ENCODE assay signal across 32 cellular contexts in the genomic region with DNA sequence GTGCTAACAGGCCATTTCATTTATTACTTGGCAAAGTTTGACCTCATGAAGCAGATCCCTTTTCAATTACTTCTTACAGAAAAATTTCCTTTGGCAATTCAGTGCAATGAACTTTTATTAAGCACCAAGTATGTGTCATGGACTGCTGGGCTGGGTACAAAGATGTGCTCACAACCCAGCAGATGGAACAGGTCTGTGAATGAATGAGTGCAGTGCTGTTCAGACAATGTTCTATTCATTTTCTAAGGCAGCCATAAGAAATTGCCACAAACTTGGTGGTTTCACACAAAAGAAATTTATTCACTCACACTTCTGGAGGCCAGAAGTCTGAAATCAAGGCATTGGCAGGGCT.
"Had no signal": no experiment of that assay in that cellular context is flagged by ENCODE, and none has a peak within 500 bp of the region (broad histone marks: within the 10 kb centered on the region; RNA-seq: fewer than 3 reads in every experiment).

No MANE protein-coding gene starts in this region.

- H3K4me3 ChIP-seq: adrenal gland, body of pancreas, colonic mucosa, esophagus squamous epithelium, gastrocnemius medialis, heart left ventricle had no signal

- H3K27ac ChIP-seq: adrenal gland, body of pancreas, colonic mucosa, epithelial cell of prostate, esophagus squamous epithelium, gastrocnemius medialis, heart left ventricle had no signal

- DNase-seq: activated CD4-positive, alpha-beta memory T cell treated with anti-CD3 and anti-CD28 coated beads for 36 hours; activated CD4-positive, alpha-beta T cell treated with anti-CD3 and anti-CD28 coated beads for 36 hours; activated CD4-positive, alpha-beta T cell treated with anti-CD3 and anti-CD28 coated beads, Interleukin-2, amount 10 ng/mL, durations not matched to agents 24 days and 14 days; activated CD4-positive, CD25-positive, alpha-beta regulatory T cell; activated CD4-positive, CD25-positive, alpha-beta regulatory T cell treated with anti-CD3 and anti-CD28 coated beads, Interleukin-2, amount 50 U/mL, for 72 hours; activated CD8-positive, alpha-beta memory T cell treated with anti-CD3 and anti-CD28 coated beads, Interleukin-2, amount 10 ng/mL, durations not matched to agents 7 days and 5 days; activated CD8-positive, alpha-beta memory T cell treated with anti-CD3 and anti-CD28 coated beads, Interleukin-2, amount 50 U/mL, for 4 hours; activated CD8-positive, alpha-beta T cell treated with anti-CD3 and anti-CD28 coated beads, Interleukin-2, amount 10 ng/mL, durations not matched to agents 7 days and 5 days; activated effector memory CD4-positive, alpha-beta T cell treated with anti-CD3 and anti-CD28 coated beads, Interleukin-2, amount 50 U/mL, for 16 hours; activated naive CD4-positive, alpha-beta T cell treated with anti-CD3 and anti-CD28 coated beads for 36 hours; activated naive CD8-positive, alpha-beta T cell treated with anti-CD3 and anti-CD28 coated beads for 36 hours; activated naive CD8-positive, alpha-beta T cell treated with anti-CD3 and anti-CD28 coated beads, Interleukin-2, amount 50 U/mL, for 24 hours; activated T-cell treated with anti-CD3 and anti-CD28 coated beads, Interleukin-2, amount 50 U/mL, for 1 hour; activated T-cell treated with anti-CD3 and anti-CD28 coated beads, Interleukin-2, amount 50 U/mL, for 48 hours; amygdala; aorta; body of pancreas; central memory CD4-positive, alpha-beta T cell; cerebellar nuclear complex; colonic mucosa; effector CD8-positive, alpha-beta T cell; esophagus squamous epithelium; foreskin fibroblast; gastrocnemius medialis; glutamatergic neuron; heart left ventricle; T-helper 2 cell had no signal

- H3K27me3 ChIP-seq: adrenal gland, body of pancreas, colonic mucosa, esophagus squamous epithelium, gastrocnemius medialis, heart left ventricle had no signal

- ATAC-seq: activated CD4-positive, alpha-beta T cell treated with anti-CD3 and anti-CD28 coated beads for 36 hours; activated CD8-positive, alpha-beta memory T cell treated with anti-CD3 and anti-CD28 coated beads, Interleukin-2, amount 10 ng/mL, durations not matched to agents 7 days and 5 days; activated CD8-positive, alpha-beta T cell treated with anti-CD3 and anti-CD28 coated beads, Interleukin-2, amount 10 ng/mL, durations not matched to agents 7 days and 5 days; activated naive CD8-positive, alpha-beta T cell treated with anti-CD3 and anti-CD28 coated beads, Interleukin-2, amount 50 U/mL, for 24 hours; body of pancreas; gastrocnemius medialis had no signal

- H3K4me1 ChIP-seq: adrenal gland, body of pancreas, colonic mucosa, esophagus squamous epithelium, gastrocnemius medialis, heart left ventricle had no signal

- H3K27ac Mint-ChIP-seq: activated CD4-positive, alpha-beta memory T cell treated with anti-CD3 and anti-CD28 coated beads for 36 hours; activated CD4-positive, alpha-beta T cell treated with anti-CD3 and anti-CD28 coated beads for 36 hours; activated CD4-positive, alpha-beta T cell treated with anti-CD3 and anti-CD28 coated beads, Interleukin-2, amount 10 ng/mL, durations not matched to agents 24 days and 14 days; activated CD8-positive, alpha-beta memory T cell treated with anti-CD3 and anti-CD28 coated beads, Interleukin-2, amount 10 ng/mL, durations not matched to agents 7 days and 5 days; activated CD8-positive, alpha-beta T cell treated with anti-CD3 and anti-CD28 coated beads, Interleukin-2, amount 10 ng/mL, durations not matched to agents 7 days and 5 days; activated naive CD4-positive, alpha-beta T cell treated with anti-CD3 and anti-CD28 coated beads for 36 hours; activated naive CD4-positive, alpha-beta T cell treated with anti-CD3 and anti-CD28 coated beads, Interleukin-2, amount 50 U/mL, for 24 hours; activated naive CD8-positive, alpha-beta T cell treated with anti-CD3 and anti-CD28 coated beads for 36 hours; activated naive CD8-positive, alpha-beta T cell treated with anti-CD3 and anti-CD28 coated beads, Interleukin-2, amount 50 U/mL, for 24 hours; activated T-helper 1 cell treated with anti-CD3 and anti-CD28 coated beads, Interleukin-12 subunit alpha, Interleukin-12 subunit beta, Interleukin-2, Interleukin-4 antibody, amounts not matched to agents 30 ng/mL and 10 ng/mL and 1 ng/mL, durations not matched to agents 14 hours and 24 hours and 36 hours; activated T-helper 2 cell treated with anti-CD3 and anti-CD28 coated beads, Interferon-gamma antibody, Interleukin-2, Interleukin-4, amounts not matched to agents 10 μg/mL and 5 μg/mL and 100 μg/mL, durations not matched to agents 14 hours and 24 hours and 36 hours had no signal

- H3K27me3 Mint-ChIP-seq: activated CD4-positive, alpha-beta memory T cell treated with anti-CD3 and anti-CD28 coated beads for 36 hours; activated CD4-positive, alpha-beta T cell treated with anti-CD3 and anti-CD28 coated beads for 36 hours; activated CD4-positive, alpha-beta T cell treated with anti-CD3 and anti-CD28 coated beads, Interleukin-2, amount 10 ng/mL, durations not matched to agents 24 days and 14 days; activated CD8-positive, alpha-beta memory T cell treated with anti-CD3 and anti-CD28 coated beads, Interleukin-2, amount 10 ng/mL, durations not matched to agents 7 days and 5 days; activated naive CD4-positive, alpha-beta T cell treated with anti-CD3 and anti-CD28 coated beads, Interleukin-2, amount 50 U/mL, for 24 hours; activated naive CD8-positive, alpha-beta T cell treated with anti-CD3 and anti-CD28 coated beads, Interleukin-2, amount 50 U/mL, for 24 hours had no signal

- H3K9me3 Mint-ChIP-seq: activated CD4-positive, alpha-beta T cell treated with anti-CD3 and anti-CD28 coated beads, Interleukin-2, amount 10 ng/mL, durations not matched to agents 24 days and 14 days; activated T-helper 1 cell treated with anti-CD3 and anti-CD28 coated beads, Interleukin-12 subunit alpha, Interleukin-12 subunit beta, Interleukin-2, Interleukin-4 antibody, amounts not matched to agents 30 ng/mL and 10 ng/mL and 1 ng/mL, durations not matched to agents 14 hours and 24 hours and 36 hours had no signal

- H3K36me3 ChIP-seq: adrenal gland, colonic mucosa, esophagus squamous epithelium, gastrocnemius medialis, heart left ventricle had no signal

- H3K36me3 Mint-ChIP-seq: activated CD4-positive, alpha-beta memory T cell treated with anti-CD3 and anti-CD28 coated beads for 36 hours; activated CD8-positive, alpha-beta memory T cell treated with anti-CD3 and anti-CD28 coated beads, Interleukin-2, amount 10 ng/mL, durations not matched to agents 7 days and 5 days; activated naive CD4-positive, alpha-beta T cell treated with anti-CD3 and anti-CD28 coated beads, Interleukin-2, amount 50 U/mL, for 24 hours; activated naive CD8-positive, alpha-beta T cell treated with anti-CD3 and anti-CD28 coated beads for 36 hours had no signal

- H3K4me3 Mint-ChIP-seq: activated CD4-positive, alpha-beta memory T cell treated with anti-CD3 and anti-CD28 coated beads for 36 hours; activated CD4-positive, alpha-beta T cell treated with anti-CD3 and anti-CD28 coated beads for 36 hours; activated CD4-positive, alpha-beta T cell treated with anti-CD3 and anti-CD28 coated beads, Interleukin-2, amount 10 ng/mL, durations not matched to agents 24 days and 14 days; activated CD8-positive, alpha-beta memory T cell treated with anti-CD3 and anti-CD28 coated beads, Interleukin-2, amount 10 ng/mL, durations not matched to agents 7 days and 5 days; activated CD8-positive, alpha-beta T cell treated with anti-CD3 and anti-CD28 coated beads, Interleukin-2, amount 10 ng/mL, durations not matched to agents 7 days and 5 days; activated naive CD4-positive, alpha-beta T cell treated with anti-CD3 and anti-CD28 coated beads for 36 hours; activated naive CD4-positive, alpha-beta T cell treated with anti-CD3 and anti-CD28 coated beads, Interleukin-2, amount 50 U/mL, for 24 hours; activated naive CD8-positive, alpha-beta T cell treated with anti-CD3 and anti-CD28 coated beads for 36 hours; activated naive CD8-positive, alpha-beta T cell treated with anti-CD3 and anti-CD28 coated beads, Interleukin-2, amount 50 U/mL, for 24 hours; activated T-helper 1 cell treated with anti-CD3 and anti-CD28 coated beads, Interleukin-12 subunit alpha, Interleukin-12 subunit beta, Interleukin-2, Interleukin-4 antibody, amounts not matched to agents 30 ng/mL and 10 ng/mL and 1 ng/mL, durations not matched to agents 14 hours and 24 hours and 36 hours had no signal

- H3K4me1 Mint-ChIP-seq: activated CD4-positive, alpha-beta T cell treated with anti-CD3 and anti-CD28 coated beads for 36 hours; activated CD4-positive, alpha-beta T cell treated with anti-CD3 and anti-CD28 coated beads, Interleukin-2, amount 10 ng/mL, durations not matched to agents 24 days and 14 days; activated CD8-positive, alpha-beta memory T cell treated with anti-CD3 and anti-CD28 coated beads, Interleukin-2, amount 10 ng/mL, durations not matched to agents 7 days and 5 days; activated naive CD4-positive, alpha-beta T cell treated with anti-CD3 and anti-CD28 coated beads, Interleukin-2, amount 50 U/mL, for 24 hours; activated naive CD8-positive, alpha-beta T cell treated with anti-CD3 and anti-CD28 coated beads for 36 hours; activated naive CD8-positive, alpha-beta T cell treated with anti-CD3 and anti-CD28 coated beads, Interleukin-2, amount 50 U/mL, for 24 hours had no signal

- H3K9me3 ChIP-seq: adrenal gland, body of pancreas, colonic mucosa, gastrocnemius medialis had no signal
